ENCODE assay signal across 8 cellular contexts in the genomic region with DNA sequence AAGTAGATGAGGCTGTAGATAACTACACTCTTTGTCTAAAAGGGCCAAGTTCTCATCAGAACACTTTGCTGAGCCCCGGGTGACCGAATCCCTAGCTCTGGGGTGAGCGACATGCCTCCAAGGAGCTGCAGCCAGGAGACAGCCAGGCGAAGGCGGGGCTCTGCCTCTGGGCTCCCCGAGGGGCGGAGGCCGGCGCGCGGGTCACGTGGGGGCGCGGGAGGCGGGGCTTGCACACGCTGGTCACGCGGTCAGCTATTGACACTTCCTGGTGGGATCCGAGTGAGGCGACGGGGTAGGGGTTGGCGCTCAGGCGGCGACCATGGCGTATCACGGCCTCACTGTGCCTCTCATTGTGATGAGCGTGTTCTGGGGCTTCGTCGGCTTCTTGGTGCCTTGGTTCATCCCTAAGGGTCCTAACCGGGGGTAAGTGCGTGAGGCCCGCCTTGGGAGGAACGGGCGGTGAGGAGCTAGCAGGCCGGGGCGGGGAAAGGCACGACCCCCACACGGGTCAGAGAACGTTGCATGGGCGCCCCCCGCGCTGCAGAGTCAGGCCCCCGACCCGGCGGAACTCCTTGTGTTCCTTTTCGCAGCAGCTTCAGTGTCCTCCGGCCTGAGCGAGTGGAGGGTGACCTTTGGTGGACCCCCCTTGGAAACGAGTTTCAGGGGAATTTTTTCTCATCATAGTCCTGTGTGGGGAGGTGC. TPM values are rescaled to one million over a fixed set of nuclear protein-coding genes. Genes with fewer than 3 reads are reported as not detected.
DNase-seq lines count a peak whose midpoint lies in the region; ATAC-seq and TF ChIP-seq lines count a peak whose summit lies in the region.

A gene (plus strand): TSS at position 230 of the 702 bp plus-strand sequence. CDS start 90 bp downstream, at position 320.

- H3K36me3 ChIP-seq in adrenal gland (replicated peaks in 1 of 2) (peaks cover 0 to 5% of the 10 kb centered on the region in 2 donors), heart left ventricle (peaks cover 0 to 31% (median 14%) of the 10 kb centered on the region in 9 donors)

- WGBS in adrenal gland, 4 donors: 0 to 7% (median 0%) methylated on average over 2 to 49 of the region's 49 CpGs
- WGBS in heart left ventricle, 4 donors: 0 to 1% (median 0%) methylated on average over 28 to 49 of the region's 49 CpGs

- H3K9me3 Mint-ChIP-seq in type B pancreatic cell: no peaks in the 10 kb centered on the region

- TF ChIP-seq POLR2A in adrenal gland (IDR thresholded peaks at IDR 0.05) (peak; percentile 79 to 86), heart left ventricle (IDR thresholded peaks at IDR 0.05) (peak; percentile 25 to 84)

- H3K9me3 ChIP-seq in adrenal gland (replicated peaks in 1 of 3) (no peaks in the 10 kb centered on the region), heart left ventricle (no peaks in the 10 kb centered on the region)

- peaks cover 10% of the 10 kb centered on the region for H3K4me1 Mint-ChIP-seq in type B pancreatic cell (ENCODE audit: unreplicated experiment)

- H3K4me3 ChIP-seq in adrenal gland (peak within 1 kb of the TSS; percentile 56 to 68 (median 64)), heart left ventricle (peak within 1 kb of the TSS; percentile 71 to 99 (median 88))

- intact Hi-C loops in adrenal gland (cut with DNase I): loop anchor here in 1 of 2 donors (5.0 to 10.0 kb wide), 2 partner anchors 164 to 291 kb away; no protein-coding TSS in a partner anchor
- intact Hi-C loops in heart left ventricle (cut with DNase I): loop anchor here in 9 of 10 donors (2.0 to 10.0 kb wide), 8 partner anchors 73 to 304 kb away; a partner anchor contains a TSS
- intact Hi-C loops in posterior cingulate gyrus (cut with DNase I): loop anchor here (2.0 to 5.0 kb wide), 2 partner anchors 74 to 161 kb away; a partner anchor contains a TSS

- peak within 1 kb of the TSS; percentile 88 to 99 (median 92) for H3K27ac ChIP-seq in adrenal gland
- peak within 1 kb of the TSS; percentile 81 to 98 (median 94) for H3K27ac ChIP-seq in heart left ventricle

- H3K27ac Mint-ChIP-seq in type B pancreatic cell: peak within 1 kb of the TSS; percentile 99

- H3K36me3 Mint-ChIP-seq in type B pancreatic cell: peaks cover 13% of the 10 kb centered on the region

- TF ChIP-seq CTCF in GM13976 (IDR thresholded peaks at IDR 0.05; ENCODE audit: borderline replicate concordance, control extremely low read depth, extremely low read depth, insufficient read depth, missing control alignments): no peak
- no peak for TF ChIP-seq CTCF in adrenal gland (IDR thresholded peaks at IDR 0.05)
- no peak for TF ChIP-seq CTCF in heart left ventricle (IDR thresholded peaks at IDR 0.05)
- no peak for TF ChIP-seq CTCF in type B pancreatic cell (conservative IDR thresholded peaks at IDR 0.05)

- H3K27me3 ChIP-seq in adrenal gland (no peaks in the 10 kb centered on the region), heart left ventricle (no peaks in the 10 kb centered on the region)

- peak within 1 kb of the TSS; percentile 98 for H3K4me3 Mint-ChIP-seq in type B pancreatic cell

- ATAC-seq in HG02840 (IDR thresholded peaks at IDR 0.05; ENCODE audit: low FRiP score, unreplicated experiment) (peak; percentile 89), heart left ventricle (peak; percentile 94 to 99 (median 99))

- DNase-seq in GM13976 (ENCODE audit: low spot score) (peak; percentile 96), NCI-H146 treated with DMSO at 0.1 percent for 48 hours (lab: John Stamatoyannopoulos, UW; ENCODE audit: unreplicated experiment) (peak; percentile 66), T-helper 1 cell (peak; percentile 88 to 93 (median 92)), adrenal gland (peak; percentile 95 to 98 (median 98)), heart left ventricle (peak; percentile 97 to 99 (median 97)), posterior cingulate gyrus (peak; percentile 95 to 100 (median 98)), type B pancreatic cell (ENCODE audit: extremely low spot score, unreplicated experiment) (peak; percentile 97)

- H3K27me3 Mint-ChIP-seq in type B pancreatic cell: peaks cover 3% of the 10 kb centered on the region

- H3K4me1 ChIP-seq in adrenal gland (replicated peaks in 1 of 2): peaks cover 0 to 37% of the 10 kb centered on the region in 2 donors
- H3K4me1 ChIP-seq in heart left ventricle: peaks cover 0 to 49% (median 14%) of the 10 kb centered on the region in 12 donors

- in situ Hi-C loops in GM13976 (cut with MboI; ENCODE audit: low sequenced_read_pairs, unreplicated experiment): loop anchor here (10.0 kb wide), 1 partner anchor 161 kb away; a partner anchor contains a TSS

RNA-seq across cellular contexts. Expression of the gene that starts here (rescaled TPM):
- 100 to 1,000 TPM; 159 to 338 (median 253) TPM for total RNA-seq in adrenal gland
- polyA plus RNA-seq in adrenal gland: 100 to 1,000 TPM; 139 to 413 (median 201) TPM
- total RNA-seq in heart left ventricle: 100 to 1,000 TPM; 127 to 225 (median 196) TPM
- 100 to 1,000 TPM; 238 to 242 TPM for polyA plus RNA-seq in heart left ventricle
- total RNA-seq in type B pancreatic cell (ENCODE audit: low replicate concordance): 141 and 227 TPM in 2 replicates

Comparison
In these comparisons a context has a peak if more than half of its experiments do, and no peak if none do; other contexts are left out.
1. Peak in every context shown above with its lines: DNase-seq, ATAC-seq, H3K4me3 ChIP-seq and H3K27ac ChIP-seq.